Comparison of ENCODE assay signal across 1 cellular context in the genomic region with DNA sequence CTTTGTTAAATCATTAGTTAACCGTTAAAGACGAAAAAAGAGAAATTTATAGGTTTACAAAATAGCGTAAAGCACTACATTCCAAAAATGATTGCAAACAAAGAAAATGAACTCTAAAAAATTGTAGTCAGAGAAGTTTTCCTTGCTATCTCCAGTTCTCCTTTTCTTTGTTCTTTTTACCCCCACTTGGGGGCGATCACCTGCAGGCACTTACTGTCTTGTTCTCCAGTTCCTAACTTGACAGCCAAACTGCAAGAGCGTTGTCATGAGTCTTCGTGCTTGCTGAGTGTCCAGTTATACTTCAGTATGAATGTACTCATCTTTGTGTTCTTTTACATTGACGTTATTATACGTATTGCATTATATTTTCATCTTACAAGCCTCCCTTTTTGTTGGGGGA.
TF ChIP-seq lines count a peak whose summit lies in the region.

No MANE protein-coding gene starts in this region.

TF ChIP-seq in HEK293T, 16 proteins besides CTCF, POLR2A, EP300 and RAD21 (continued from another document):
- TF ChIP-seq HDGF (IDR thresholded peaks at IDR 0.05; ENCODE audit: borderline replicate concordance) (no peak), L3MBTL2 (conservative IDR thresholded peaks at IDR 0.05) (no peak), BHLHE40 (IDR thresholded peaks at IDR 0.05; ENCODE audit: borderline replicate concordance) (no peak)
TF ChIP-seq in HEK293T: peak in this region for 0.
